ENCODE assay signal across 8 cellular contexts in genomic region chr15:87715252-87715651, GRCh38.
"Had no signal": no experiment of that assay in that cellular context is flagged by ENCODE, and none has a peak within 500 bp of the region (broad histone marks: within the 10 kb centered on the region; RNA-seq: fewer than 3 reads in every experiment).

No MANE protein-coding gene starts in this region.

- H3K4me3 ChIP-seq: GM23248, GM23338, HAP-1 had no signal

- DNase-seq: GM23248, GOT3, H7, H9, HCEC 1CT, HFFc6 had no signal

- H3K27ac ChIP-seq: GM23248 had no signal
